ENCODE assay signal across 23 cellular contexts in the genomic region with DNA sequence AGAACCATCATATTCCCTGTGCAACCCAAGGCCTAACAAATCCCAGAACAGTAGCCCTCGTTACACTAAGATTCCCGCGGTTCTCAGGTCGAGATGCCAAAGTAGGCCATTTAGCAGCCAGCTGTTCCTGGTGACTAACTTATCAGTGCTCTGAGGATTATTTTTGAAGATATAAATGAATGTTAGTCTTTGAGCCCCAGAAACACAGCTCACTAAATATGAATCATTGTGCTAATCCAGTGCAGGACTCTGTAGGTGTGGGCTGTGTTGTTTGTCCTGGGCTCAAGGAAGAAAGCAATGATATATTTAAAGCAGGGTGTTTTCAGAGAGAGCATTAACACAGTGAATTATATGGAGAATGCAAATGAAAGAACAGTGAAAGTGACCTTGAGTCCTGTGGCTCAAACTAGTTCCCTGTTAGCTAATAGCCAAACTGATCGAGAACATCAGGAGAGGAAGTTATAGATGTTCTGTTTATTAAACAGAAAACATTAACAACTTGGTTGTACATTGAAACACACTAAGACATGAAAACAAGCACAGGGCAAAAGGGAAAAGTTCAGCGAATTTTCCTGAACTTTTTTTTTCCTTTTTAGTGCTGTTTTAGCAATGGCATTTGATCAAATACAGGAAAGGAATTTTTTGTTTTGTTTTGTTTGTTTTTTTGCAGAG.
"Had no signal": no experiment of that assay in that cellular context is flagged by ENCODE, and none has a peak within 500 bp of the region (broad histone marks: within the 10 kb centered on the region; RNA-seq: fewer than 3 reads in every experiment).

No MANE protein-coding gene starts in this region.

- H3K36me3 ChIP-seq: brain microvascular endothelial cell, left ventricle myocardium inferior, pancreas, vagina had no signal

- H3K27me3 ChIP-seq: brain microvascular endothelial cell, pancreas, vagina had no signal

- H3K9me3 ChIP-seq: left ventricle myocardium inferior, pancreas, vagina had no signal

- H3K4me1 ChIP-seq: left ventricle myocardium inferior, pancreas, vagina had no signal

- ATAC-seq: activated CD8-positive, alpha-beta memory T cell treated with anti-CD3 and anti-CD28 coated beads, Interleukin-2, amount 10 ng/mL, durations not matched to agents 7 days and 5 days; activated T-helper 17 cell treated with anti-CD3 and anti-CD28 coated beads, Interleukin-2, amount 50 U/mL, for 72 hours; natural killer cell; stimulated activated naive CD8-positive, alpha-beta T cell treated with anti-CD3 and anti-CD28 coated beads, Interleukin-15, Interleukin-2, amounts not matched to agents 100 U/mL and 50 U/mL, for 24 hours had no signal

- H3K27ac ChIP-seq: brain microvascular endothelial cell, left ventricle myocardium inferior, pancreas, vagina had no signal

- FAIRE-seq: endothelial cell of umbilical vein, pancreas had no signal

- DNase-seq: activated CD4-positive, alpha-beta memory T cell treated with anti-CD3 and anti-CD28 coated beads, Interleukin-2, amount 10 ng/mL, durations not matched to agents 7 days and 5 days; activated CD4-positive, alpha-beta T cell treated with anti-CD3 and anti-CD28 coated beads for 48 hours; activated CD4-positive, CD25-positive, alpha-beta regulatory T cell; activated CD8-positive, alpha-beta memory T cell treated with anti-CD3 and anti-CD28 coated beads, Interleukin-2, amount 10 ng/mL, durations not matched to agents 7 days and 5 days; activated naive CD4-positive, alpha-beta T cell; activated naive CD8-positive, alpha-beta T cell treated with anti-CD3 and anti-CD28 coated beads for 36 hours; aorta; brain microvascular endothelial cell; cortex of kidney; effector CD4-positive, alpha-beta T cell; hippocampal formation; islet precursor cell; left ventricle myocardium inferior; natural killer cell; pancreas; stimulated activated CD4-positive, alpha-beta T cell treated with anti-CD3 and anti-CD28 coated beads, Interleukin-2, amount 100 ng/mL, for 24 hours; stimulated activated naive CD8-positive, alpha-beta T cell treated with anti-CD3 and anti-CD28 coated beads, Interleukin-15, Interleukin-2, amounts not matched to agents 100 U/mL and 50 U/mL, for 24 hours; T-helper 1 cell; T-helper 9 cell; trophoblast cell had no signal

- H3K4me3 ChIP-seq: left ventricle myocardium inferior, pancreas, vagina had no signal
